17 cellular contexts compared by ENCODE assay signal in genomic region chr14:22497671-22498093, GRCh38.
DNase-seq lines count a peak whose midpoint lies in the region; ATAC-seq and TF ChIP-seq lines count a peak whose summit lies in the region.
"Had no signal": no experiment of that assay in that cellular context is flagged by ENCODE, and none has a peak within 500 bp of the region (broad histone marks: within the 10 kb centered on the region; RNA-seq: fewer than 3 reads in every experiment).

No MANE protein-coding gene starts in this region.

- peak overlapping the region; percentile 95 for H3K27ac Mint-ChIP-seq in T-helper 1 cell treated with Interleukin-12 subunit alpha and Interleukin-12 subunit beta and Interleukin-4 antibody, amounts not matched to agents 30 μg/mL and 1 μg/mL, for 36 hours
- H3K27ac Mint-ChIP-seq in activated T-helper 17 cell treated with anti-CD3 and anti-CD28 coated beads, Interleukin-2, amount 50 U/mL, for 72 hours: peak overlapping the region; percentile 98
- H3K27ac Mint-ChIP-seq in naive thymus-derived CD8-positive, alpha-beta T cell: peak overlapping the region; percentile 85 to 98 (median 91)

- H3K27me3 Mint-ChIP-seq in T-helper 1 cell treated with Interleukin-12 subunit alpha and Interleukin-12 subunit beta and Interleukin-4 antibody, amounts not matched to agents 30 μg/mL and 1 μg/mL, for 36 hours (ENCODE audit: low read depth): no peaks in the 10 kb centered on the region
- no peaks in the 10 kb centered on the region for H3K27me3 Mint-ChIP-seq in activated T-helper 17 cell treated with anti-CD3 and anti-CD28 coated beads, Interleukin-2, amount 50 U/mL, for 72 hours
- H3K27me3 Mint-ChIP-seq in naive thymus-derived CD8-positive, alpha-beta T cell: no peaks in the 10 kb centered on the region

- DNase-seq in T-helper 1 cell (no peak), NCI-H1105 (lab: John Stamatoyannopoulos, UW) (no peak), brain microvascular endothelial cell (no peak)
- no peak for DNase-seq in naive thymus-derived CD8-positive, alpha-beta T cell
- DNase-seq: activated effector memory CD4-positive, alpha-beta T cell treated with Interleukin-2 at 50 U/mL for 16 hours; cerebellar nuclear complex; esophagus squamous epithelium; NCI-H146; NCI-H69; nucleus accumbens; Right ventricle myocardium superior; upper lobe of left lung; WERI-Rb-1 had no signal

- CTCF ChIA-PET in HEK293 (lab: Yijun Ruan, JAX): no interaction called here

- H3K27ac ChIP-seq in HEK293 (ENCODE audit: extremely low read depth, low read depth, low read length): no peak overlapping the region
- H3K27ac ChIP-seq in brain microvascular endothelial cell: no peak overlapping the region
- H3K27ac ChIP-seq: upper lobe of left lung, WERI-Rb-1 had no signal

- H3K4me3 ChIP-seq in HEK293 (ENCODE audit: low read depth, low read length): no peak overlapping the region
- H3K4me3 ChIP-seq in brain microvascular endothelial cell (ENCODE audit: low read depth, low read length): no peak overlapping the region
- H3K4me3 ChIP-seq: esophagus squamous epithelium, upper lobe of left lung had no signal

- H3K4me3 Mint-ChIP-seq in T-helper 1 cell treated with Interleukin-12 subunit alpha and Interleukin-12 subunit beta and Interleukin-4 antibody, amounts not matched to agents 30 μg/mL and 1 μg/mL, for 36 hours: peak overlapping the region; percentile 89
- H3K4me3 Mint-ChIP-seq in activated T-helper 17 cell treated with anti-CD3 and anti-CD28 coated beads, Interleukin-2, amount 50 U/mL, for 72 hours: peak overlapping the region; percentile 85
- H3K4me3 Mint-ChIP-seq in naive thymus-derived CD8-positive, alpha-beta T cell: peak overlapping the region; percentile 78 to 93 (median 88)

- POLR2A ChIA-PET in HEK293 (lab: Yijun Ruan, JAX): no interaction called here
- POLR2A ChIA-PET in naive thymus-derived CD8-positive, alpha-beta T cell (lab: Charles Lee): interaction anchor here (0.6 to 34.2 kb wide), 9 partner anchors 12 to 610 kb away, joined by 3 to 760 read pairs (median 10); no protein-coding TSS in a partner anchor

- H3K27me3 ChIP-seq in brain microvascular endothelial cell (replicated peaks): no peaks in the 10 kb centered on the region
- H3K27me3 ChIP-seq: upper lobe of left lung had no signal

- peaks cover 92% of the 10 kb centered on the region for H3K36me3 Mint-ChIP-seq in T-helper 1 cell treated with Interleukin-12 subunit alpha and Interleukin-12 subunit beta and Interleukin-4 antibody, amounts not matched to agents 30 μg/mL and 1 μg/mL, for 36 hours (ENCODE audit: low read depth)
- peaks cover 100% of the 10 kb centered on the region for H3K36me3 Mint-ChIP-seq in activated T-helper 17 cell treated with anti-CD3 and anti-CD28 coated beads, Interleukin-2, amount 50 U/mL, for 72 hours (ENCODE audit: low read depth)
- H3K36me3 Mint-ChIP-seq in naive thymus-derived CD8-positive, alpha-beta T cell: peaks cover 10 to 61% (median 53%) of the 10 kb centered on the region in 3 donors

- H3K36me3 ChIP-seq in HEK293 (ENCODE audit: control insufficient read depth in 2 of 2, insufficient read depth in 1 of 2, low read length in 2 of 2) (no peaks in the 10 kb centered on the region), brain microvascular endothelial cell (replicated peaks) (no peaks in the 10 kb centered on the region)
- H3K36me3 ChIP-seq: esophagus squamous epithelium, upper lobe of left lung, WERI-Rb-1 had no signal

- TF ChIP-seq CTCF in HEK293 (tag by site-specific recombination; IDR thresholded peaks at IDR 0.05) (no peak), brain microvascular endothelial cell (IDR thresholded peaks at IDR 0.05; ENCODE audit: low read depth, low read length, missing control alignments) (no peak)

- H3K9me3 Mint-ChIP-seq in T-helper 1 cell treated with Interleukin-12 subunit alpha and Interleukin-12 subunit beta and Interleukin-4 antibody, amounts not matched to agents 30 μg/mL and 1 μg/mL, for 36 hours: no peaks in the 10 kb centered on the region
- H3K9me3 Mint-ChIP-seq in activated T-helper 17 cell treated with anti-CD3 and anti-CD28 coated beads, Interleukin-2, amount 50 U/mL, for 72 hours: no peaks in the 10 kb centered on the region
- H3K9me3 Mint-ChIP-seq in naive thymus-derived CD8-positive, alpha-beta T cell: no peaks in the 10 kb centered on the region

- no peaks in the 10 kb centered on the region for H3K9me3 ChIP-seq in HEK293 (ENCODE audit: control insufficient read depth, insufficient read depth, low read depth, low read length)
- H3K9me3 ChIP-seq: esophagus squamous epithelium, upper lobe of left lung had no signal

- H3K4me1 ChIP-seq in HEK293 (ENCODE audit: control insufficient read depth, insufficient read depth, low read length): no peaks in the 10 kb centered on the region
- H3K4me1 ChIP-seq: upper lobe of left lung had no signal

- in situ Hi-C loops in brain microvascular endothelial cell (cut with HindIII; ENCODE audit: low pct_ligation_motif_present, low sequenced_read_pairs): no loop called here

- no peak for ATAC-seq in activated T-helper 17 cell treated with anti-CD3 and anti-CD28 coated beads, Interleukin-2, amount 50 U/mL, for 72 hours (replicated peaks)
- no peak for ATAC-seq in naive thymus-derived CD8-positive, alpha-beta T cell
- ATAC-seq in HG02973 (IDR thresholded peaks at IDR 0.05; ENCODE audit: unreplicated experiment): no peak

- H3K4me1 Mint-ChIP-seq in T-helper 1 cell treated with Interleukin-12 subunit alpha and Interleukin-12 subunit beta and Interleukin-4 antibody, amounts not matched to agents 30 μg/mL and 1 μg/mL, for 36 hours (ENCODE audit: low read depth): peaks cover 54% of the 10 kb centered on the region
- no peaks in the 10 kb centered on the region for H3K4me1 Mint-ChIP-seq in activated T-helper 17 cell treated with anti-CD3 and anti-CD28 coated beads, Interleukin-2, amount 50 U/mL, for 72 hours
- H3K4me1 Mint-ChIP-seq in naive thymus-derived CD8-positive, alpha-beta T cell: peaks cover 4 to 61% (median 27%) of the 10 kb centered on the region in 4 donors

TF ChIP-seq in HEK293, 187 proteins besides CTCF, POLR2A, EP300 and RAD21:
- TF ChIP-seq SCRT2 (tag by site-specific recombination; IDR thresholded peaks at IDR 0.05): peak; percentile 40; the same call in 1 of the 2 replicates
- no peak for TF ChIP-seq ZNF146 (tag by site-specific recombination; IDR thresholded peaks at IDR 0.05)
